In genomic region chr2:44450082-44450481, GRCh38 we compare ENCODE assay signal across 1 cellular context.
TF ChIP-seq lines count a peak whose summit lies in the region.

No MANE protein-coding gene starts in this region.

TF ChIP-seq in GM12878, 131 proteins besides CTCF, POLR2A, EP300 and RAD21:
- TF ChIP-seq, protein P1, sequence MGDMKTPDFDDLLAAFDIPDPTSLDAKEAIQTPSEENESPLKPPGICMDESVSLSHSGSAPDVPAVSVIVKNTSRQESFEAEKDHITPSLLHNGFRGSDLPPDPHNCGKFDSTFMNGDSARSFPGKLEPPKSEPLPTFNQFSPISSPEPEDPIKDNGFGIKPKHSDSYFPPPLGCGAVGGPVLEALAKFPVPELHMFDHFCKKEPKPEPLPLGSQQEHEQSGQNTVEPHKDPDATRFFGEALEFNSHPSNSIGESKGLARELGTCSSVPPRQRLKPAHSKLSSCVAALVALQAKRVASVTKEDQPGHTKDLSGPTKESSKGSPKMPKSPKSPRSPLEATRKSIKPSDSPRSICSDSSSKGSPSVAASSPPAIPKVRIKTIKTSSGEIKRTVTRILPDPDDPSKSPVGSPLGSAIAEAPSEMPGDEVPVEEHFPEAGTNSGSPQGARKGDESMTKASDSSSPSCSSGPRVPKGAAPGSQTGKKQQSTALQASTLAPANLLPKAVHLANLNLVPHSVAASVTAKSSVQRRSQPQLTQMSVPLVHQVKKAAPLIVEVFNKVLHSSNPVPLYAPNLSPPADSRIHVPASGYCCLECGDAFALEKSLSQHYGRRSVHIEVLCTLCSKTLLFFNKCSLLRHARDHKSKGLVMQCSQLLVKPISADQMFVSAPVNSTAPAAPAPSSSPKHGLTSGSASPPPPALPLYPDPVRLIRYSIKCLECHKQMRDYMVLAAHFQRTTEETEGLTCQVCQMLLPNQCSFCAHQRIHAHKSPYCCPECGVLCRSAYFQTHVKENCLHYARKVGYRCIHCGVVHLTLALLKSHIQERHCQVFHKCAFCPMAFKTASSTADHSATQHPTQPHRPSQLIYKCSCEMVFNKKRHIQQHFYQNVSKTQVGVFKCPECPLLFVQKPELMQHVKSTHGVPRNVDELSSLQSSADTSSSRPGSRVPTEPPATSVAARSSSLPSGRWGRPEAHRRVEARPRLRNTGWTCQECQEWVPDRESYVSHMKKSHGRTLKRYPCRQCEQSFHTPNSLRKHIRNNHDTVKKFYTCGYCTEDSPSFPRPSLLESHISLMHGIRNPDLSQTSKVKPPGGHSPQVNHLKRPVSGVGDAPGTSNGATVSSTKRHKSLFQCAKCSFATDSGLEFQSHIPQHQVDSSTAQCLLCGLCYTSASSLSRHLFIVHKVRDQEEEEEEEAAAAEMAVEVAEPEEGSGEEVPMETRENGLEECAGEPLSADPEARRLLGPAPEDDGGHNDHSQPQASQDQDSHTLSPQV (IDR thresholded peaks at IDR 0.05), result no peak
- TF ChIP-seq, protein P2, sequence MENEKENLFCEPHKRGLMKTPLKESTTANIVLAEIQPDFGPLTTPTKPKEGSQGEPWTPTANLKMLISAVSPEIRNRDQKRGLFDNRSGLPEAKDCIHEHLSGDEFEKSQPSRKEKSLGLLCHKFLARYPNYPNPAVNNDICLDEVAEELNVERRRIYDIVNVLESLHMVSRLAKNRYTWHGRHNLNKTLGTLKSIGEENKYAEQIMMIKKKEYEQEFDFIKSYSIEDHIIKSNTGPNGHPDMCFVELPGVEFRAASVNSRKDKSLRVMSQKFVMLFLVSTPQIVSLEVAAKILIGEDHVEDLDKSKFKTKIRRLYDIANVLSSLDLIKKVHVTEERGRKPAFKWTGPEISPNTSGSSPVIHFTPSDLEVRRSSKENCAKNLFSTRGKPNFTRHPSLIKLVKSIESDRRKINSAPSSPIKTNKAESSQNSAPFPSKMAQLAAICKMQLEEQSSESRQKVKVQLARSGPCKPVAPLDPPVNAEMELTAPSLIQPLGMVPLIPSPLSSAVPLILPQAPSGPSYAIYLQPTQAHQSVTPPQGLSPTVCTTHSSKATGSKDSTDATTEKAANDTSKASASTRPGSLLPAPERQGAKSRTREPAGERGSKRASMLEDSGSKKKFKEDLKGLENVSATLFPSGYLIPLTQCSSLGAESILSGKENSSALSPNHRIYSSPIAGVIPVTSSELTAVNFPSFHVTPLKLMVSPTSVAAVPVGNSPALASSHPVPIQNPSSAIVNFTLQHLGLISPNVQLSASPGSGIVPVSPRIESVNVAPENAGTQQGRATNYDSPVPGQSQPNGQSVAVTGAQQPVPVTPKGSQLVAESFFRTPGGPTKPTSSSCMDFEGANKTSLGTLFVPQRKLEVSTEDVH (IDR thresholded peaks at IDR 0.05; ENCODE audit: low read depth, partially characterized antibody), result no peak
- TF ChIP-seq POLR2AphosphoS2 (IDR thresholded peaks at IDR 0.05; ENCODE audit: low read depth, low read length) (no peak), BHLHE40 (IDR thresholded peaks at IDR 0.05; ENCODE audit: borderline replicate concordance in 1 of 2, low read depth in 2 of 2, low read length in 1 of 2) (no peak), MEF2B (IDR thresholded peaks at IDR 0.05; ENCODE audit: partially characterized antibody, poor library complexity, severe bottlenecking) (no peak), MEF2A (IDR thresholded peaks at IDR 0.05; ENCODE audit: insufficient read depth, low read depth, low read length) (no peak), HDAC2 (IDR thresholded peaks at IDR 0.05) (no peak), KDM1A (IDR thresholded peaks at IDR 0.05; ENCODE audit: borderline replicate concordance) (no peak), NFXL1 (IDR thresholded peaks at IDR 0.05; ENCODE audit: borderline replicate concordance) (no peak), RUNX3 (IDR thresholded peaks at IDR 0.05; ENCODE audit: low read length) (no peak), STAT3 (IDR thresholded peaks at IDR 0.05; ENCODE audit: low read depth, low read length) (no peak)
TF ChIP-seq in GM12878: peak in this region for 0.
